8 cellular contexts compared by ENCODE assay signal in genomic region chr7:727104-727805, GRCh38. TPM values are rescaled to one million over a fixed set of nuclear protein-coding genes. Genes with fewer than 3 reads are reported as not detected.
DNase-seq lines count a peak whose midpoint lies in the region; ATAC-seq, FAIRE-seq and TF ChIP-seq lines count a peak whose summit lies in the region.

Gene PRKAR1B, minus strand, starts transcription at chr7:727281. Its CDS starts 15,776 bp downstream, at chr7:711505.

- intact Hi-C loops in A673 (cut with micrococcal nuclease; ENCODE audit: unreplicated experiment) (no loop called here), Panc1 (cut with micrococcal nuclease; ENCODE audit: unreplicated experiment) (no loop called here)

- H3K9me3 ChIP-seq in A673 (ENCODE audit: low read depth, low read length, poor library complexity, severe bottlenecking) (no peaks in the 10 kb centered on the region), Panc1 (ENCODE audit: control insufficient read depth, insufficient read depth, low read depth, low read length) (peaks cover 8% of the 10 kb centered on the region; the same call in 1 of the 2 replicates), astrocyte (ENCODE audit: insufficient read depth, low read depth, low read length) (peaks cover 3% of the 10 kb centered on the region), small intestine (ENCODE audit: control insufficient read depth, low read depth) (no peaks in the 10 kb centered on the region)

- H3K27ac Mint-ChIP-seq in astrocyte (ENCODE audit: unreplicated experiment): peak within 1 kb of the TSS; percentile 72

- FAIRE-seq in astrocyte (lab: Jason Lieb, UNC) (no peak), small intestine (lab: Jason Lieb, UNC) (no peak)

- DNase-seq in A673 (ENCODE audit: low spot score): peak; percentile 27
- no peak for DNase-seq in Panc1 (ENCODE audit: low read depth, low spot score)
- DNase-seq in astrocyte (ENCODE audit: low read depth): no peak
- peak; percentile 51 for DNase-seq in small intestine
- no peak for DNase-seq in effector CD4-positive, alpha-beta T cell

- peak within 1 kb of the TSS; percentile 88 for H3K4me2 ChIP-seq in astrocyte (ENCODE audit: low read length)

- H3K4me1 Mint-ChIP-seq in astrocyte (ENCODE audit: low read depth, unreplicated experiment): peaks cover 25% of the 10 kb centered on the region

- peak within 1 kb of the TSS; percentile 90 for H2AFZ ChIP-seq in astrocyte (ENCODE audit: low read depth, low read length)

- H3K27me3 Mint-ChIP-seq in astrocyte (ENCODE audit: low read depth, unreplicated experiment): no peaks in the 10 kb centered on the region

- H3K4me1 ChIP-seq in A673 (ENCODE audit: insufficient read depth, low read length, poor library complexity, severe bottlenecking) (peaks cover 8% of the 10 kb centered on the region), Panc1 (ENCODE audit: control insufficient read depth, insufficient read depth, low read length) (peaks cover 29% of the 10 kb centered on the region), astrocyte (ENCODE audit: insufficient read depth, low read length) (peaks cover 38% of the 10 kb centered on the region), small intestine (ENCODE audit: control insufficient read depth in 2 of 2, insufficient read depth in 1 of 2, low read depth in 1 of 2, low read length in 1 of 2) (peaks cover 2 to 10% of the 10 kb centered on the region in 2 donors)

- ATAC-seq in GM18868 (IDR thresholded peaks at IDR 0.05; ENCODE audit: unreplicated experiment) (peak; percentile 48), HG03064 (IDR thresholded peaks at IDR 0.05; ENCODE audit: low read depth, unreplicated experiment) (peak; percentile 51), Panc1 (peak; percentile 80)

- WGBS in small intestine, 3 donors: 0 to 1% (median 0%) methylated on average over 13 to 66 of the region's 66 CpGs

- peaks cover 31% of the 10 kb centered on the region for H3K36me3 Mint-ChIP-seq in astrocyte (ENCODE audit: low read depth, unreplicated experiment)

- H3K36me3 ChIP-seq in A673 (ENCODE audit: insufficient read depth, low read length, poor library complexity, severe bottlenecking): peaks cover 24% of the 10 kb centered on the region
- H3K36me3 ChIP-seq in Panc1 (ENCODE audit: control insufficient read depth, insufficient read depth, low read length): no peaks in the 10 kb centered on the region
- H3K36me3 ChIP-seq in astrocyte (ENCODE audit: insufficient read depth, low read length): no peaks in the 10 kb centered on the region
- H3K36me3 ChIP-seq in small intestine (ENCODE audit: control insufficient read depth in 2 of 2, insufficient read depth in 2 of 2, low read length in 2 of 2): no peaks in the 10 kb centered on the region

- CTCF ChIA-PET in A673 (lab: Charles Lee): interaction anchor here (0.6 kb wide), 1 partner anchor 407 kb away, joined by 3 read pairs; no protein-coding TSS in a partner anchor
- CTCF ChIA-PET in Panc1 (lab: Charles Lee): interaction anchor here (0.6 to 0.7 kb wide), 2 partner anchors 16 to 48 kb away, joined by 4 to 9 read pairs; no protein-coding TSS in a partner anchor

- H3K4me3 Mint-ChIP-seq in astrocyte (ENCODE audit: unreplicated experiment): peak within 1 kb of the TSS; percentile 87

- in situ Hi-C loops in Panc1 (cut with HindIII; ENCODE audit: low pct_unique_long_range_greater_than_20kb, low sequenced_read_pairs): no loop called here

- TF ChIP-seq CTCF in A673 (conservative IDR thresholded peaks at IDR 0.05; ENCODE audit: low read depth, low read length): no peak
- no peak for TF ChIP-seq CTCF in Panc1 (IDR thresholded peaks at IDR 0.05)
- no peak for TF ChIP-seq CTCF in astrocyte (IDR thresholded peaks at IDR 0.05; ENCODE audit: insufficient read depth, low read depth, low read length)

- peaks cover 6% of the 10 kb centered on the region for H3K9me3 Mint-ChIP-seq in astrocyte (ENCODE audit: unreplicated experiment)

- peaks cover 34% of the 10 kb centered on the region for H4K20me1 ChIP-seq in astrocyte (ENCODE audit: insufficient read depth, low read length)

- H3K27me3 ChIP-seq in A673 (replicated peaks; ENCODE audit: insufficient read depth, low read depth, low read length, poor library complexity) (no peaks in the 10 kb centered on the region), Panc1 (ENCODE audit: control insufficient read depth, insufficient read depth, low read length) (no peaks in the 10 kb centered on the region), astrocyte (ENCODE audit: insufficient read depth, low read length) (no peaks in the 10 kb centered on the region), small intestine (ENCODE audit: control insufficient read depth in 2 of 2, insufficient read depth in 2 of 2, low read length in 2 of 2) (no peaks in the 10 kb centered on the region)

- H3K27ac ChIP-seq in A673 (ENCODE audit: low read depth, low read length, poor library complexity, severe bottlenecking) (peak within 1 kb of the TSS; percentile 83), Panc1 (ENCODE audit: low read length) (peak within 1 kb of the TSS; percentile 96), astrocyte (ENCODE audit: low read depth, low read length) (no peak within 1 kb of the TSS), small intestine (ENCODE audit: low read depth in 1 of 2, low read length in 1 of 2) (peak within 1 kb of the TSS in 1 of 2 donors; percentile 78)

- BruUV-seq in A673 (replicated peaks; lab: Mats Ljungman, UMichigan) (no TSS peak), Panc1 (replicated peaks; lab: Mats Ljungman, UMichigan) (no TSS peak)

- H3K4me3 ChIP-seq in A673 (ENCODE audit: low read depth, low read length, poor library complexity, severe bottlenecking) (peak within 1 kb of the TSS; percentile 84), Panc1 (ENCODE audit: low read depth in 2 of 2, low read length in 2 of 2) (peak within 1 kb of the TSS; percentile 67 to 88), astrocyte (ENCODE audit: insufficient read depth, low read depth, low read length) (peak within 1 kb of the TSS; percentile 65), iPS-11a (ENCODE audit: low read depth, low read length) (peak within 1 kb of the TSS; percentile 53), small intestine (ENCODE audit: low read depth in 1 of 2, low read length in 2 of 2) (peak within 1 kb of the TSS; percentile 94)

- peaks cover 45% of the 10 kb centered on the region for H3K79me2 ChIP-seq in astrocyte (ENCODE audit: insufficient read depth, low read length)

- H3K9ac ChIP-seq in astrocyte (ENCODE audit: low read length): peak within 1 kb of the TSS; percentile 74

- POLR2A ChIA-PET in A673 (lab: Charles Lee; ENCODE audit: low non-redundant PET): no interaction called here
- POLR2A ChIA-PET in Panc1 (lab: Charles Lee): no interaction called here

RNA-seq across cellular contexts. Expression of gene PRKAR1B, which starts in this region (rescaled TPM):
- total RNA-seq in A673 (2021) (27.2 and 29.0 TPM in 2 replicates), Panc1 (2021; ENCODE audit: unreplicated experiment) (62.0 TPM), astrocyte (14.7 and 14.8 TPM in 2 replicates)
- polyA plus RNA-seq in Panc1 (2012; ENCODE audit: insufficient read length): 96.6 TPM
- polyA plus RNA-seq in small intestine: 10 to 100 TPM in 1 of 3 donors, 1 to 10 TPM in 2; 9.5 to 27.6 (median 9.6) TPM

Comparison
In these comparisons a context has a peak if more than half of its experiments do, and no peak if none do; other contexts are left out.
1. DNase-seq: peak in A673 (single experiment) and small intestine (single experiment); none in Panc1 (single experiment), astrocyte (single experiment) and effector CD4-positive, alpha-beta T cell (single experiment).
2. Peak in every context shown above with its lines, with median percentiles within 50 percentile points of each other: H3K4me3 ChIP-seq and ATAC-seq.